In the genomic region with DNA sequence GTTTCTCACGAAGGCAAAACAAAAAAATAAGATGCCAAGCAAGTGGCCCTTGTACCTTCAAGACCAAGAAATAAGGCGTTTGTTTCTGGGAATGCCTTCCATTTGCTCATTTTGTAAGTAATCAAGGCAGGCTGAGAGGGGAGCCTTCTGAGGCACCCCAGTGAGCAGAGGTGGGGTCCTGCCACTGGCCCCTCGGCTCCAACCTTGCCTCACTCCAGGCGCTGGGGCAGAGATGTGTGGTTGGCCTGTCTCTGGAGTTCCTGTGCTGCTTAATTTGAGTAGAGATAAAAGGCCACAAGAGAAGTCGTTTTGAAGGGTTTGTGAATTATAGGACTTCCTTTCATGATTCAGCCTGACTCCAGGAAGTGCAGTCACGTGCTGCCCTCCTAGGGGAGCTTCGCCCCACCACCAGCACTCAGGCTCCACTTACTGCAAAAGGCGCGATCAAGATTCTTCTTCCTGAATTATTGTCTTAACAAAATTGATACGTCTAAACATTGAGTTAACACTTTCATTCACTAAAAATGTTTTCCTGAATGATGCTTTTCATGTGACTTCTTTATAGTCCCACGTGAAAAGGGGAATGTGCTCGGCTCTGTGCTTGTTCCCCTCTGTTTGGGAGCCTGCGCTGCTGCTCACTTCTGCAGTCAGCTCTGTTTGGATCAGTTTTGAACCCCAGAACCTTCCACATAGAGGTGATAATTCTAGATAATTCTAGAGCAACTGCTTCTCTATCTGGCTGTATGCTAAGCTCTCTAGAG, we compare ENCODE assay signal across 8 cellular contexts. TPM values are rescaled to one million over a fixed set of nuclear protein-coding genes. Genes with fewer than 3 reads are reported as not detected.
A peak's percentile ranks its signal among the peaks of the same experiment; 100 is the strongest.
DNase-seq lines count a peak whose midpoint lies in the region; ATAC-seq and TF ChIP-seq lines count a peak whose summit lies in the region.

No MANE protein-coding gene starts in this region.

- TF ChIP-seq POLR2A in GM18951 (IDR thresholded peaks at IDR 0.05; ENCODE audit: extremely low read depth, insufficient read depth, insufficient read length) = peak; percentile 30
- TF ChIP-seq POLR2A in NB4 (IDR thresholded peaks at IDR 0.05; ENCODE audit: extremely low read depth, insufficient read length) = no peak
- TF ChIP-seq POLR2A in heart left ventricle (IDR thresholded peaks at IDR 0.05) = no peak

- H3K27me3 ChIP-seq in A673 (replicated peaks; ENCODE audit: insufficient read depth, low read depth, low read length, poor library complexity) = no peaks in the 10 kb centered on the region
- H3K27me3 ChIP-seq in heart left ventricle = peaks cover 0 to 8% (median 0%) of the 10 kb centered on the region in 9 donors

- CTCF ChIA-PET in A673 (lab: Charles Lee) = no interaction called here

- H3K4me1 ChIP-seq in A673 (ENCODE audit: insufficient read depth, low read length, poor library complexity, severe bottlenecking) (peaks cover 25% of the 10 kb centered on the region), heart left ventricle (peaks cover 0 to 33% (median 0%) of the 10 kb centered on the region in 12 donors)

- H3K36me3 ChIP-seq in A673 (ENCODE audit: insufficient read depth, low read length, poor library complexity, severe bottlenecking) (no peaks in the 10 kb centered on the region), heart left ventricle (no peaks in the 10 kb centered on the region)

- H3K27ac ChIP-seq in A673 (ENCODE audit: low read depth, low read length, poor library complexity, severe bottlenecking) = peak overlapping the region; percentile 74
- peak overlapping the region in 1 of 12 donors; percentile 72 for H3K27ac ChIP-seq in heart left ventricle

- H3K4me3 ChIP-seq in A673 (ENCODE audit: low read depth, low read length, poor library complexity, severe bottlenecking) (no peak overlapping the region), NB4 (ENCODE audit: low read depth, low read length) (peak overlapping the region; percentile 41), heart left ventricle (no peak overlapping the region)

- TF ChIP-seq CTCF in A673 (conservative IDR thresholded peaks at IDR 0.05; ENCODE audit: low read depth, low read length) (no peak), NB4 (IDR thresholded peaks at IDR 0.05; ENCODE audit: low read depth, low read length) (no peak), heart left ventricle (IDR thresholded peaks at IDR 0.05) (no peak), GM13977 (IDR thresholded peaks at IDR 0.05; ENCODE audit: extremely low read depth, insufficient read depth, missing control alignments) (no peak)

- peak; percentile 77 for DNase-seq in A673 (ENCODE audit: low spot score)
- DNase-seq in NB4 (ENCODE audit: low read depth) = peak; percentile 90
- peak in 1 of 5 donors; percentile 52 for DNase-seq in heart left ventricle
- no peak for DNase-seq in NK-92 treated with Interleukin-12 subunit alpha and Interleukin-12 subunit beta, amount 100 ng/mL, for 24 hours (lab: John Stamatoyannopoulos, UW)
- no peak for DNase-seq in GM13977 (ENCODE audit: low spot score)

- BruUV-seq in A673 (replicated peaks; lab: Mats Ljungman, UMichigan) = no TSS peak

- POLR2A ChIA-PET in A673 (lab: Charles Lee; ENCODE audit: low non-redundant PET) = interaction anchor here (0.7 kb wide), 1 partner anchor 31 kb away, joined by 4 read pairs; no protein-coding TSS in a partner anchor

- peak in 3 of 4 donors; percentile 33 to 54 (median 43) for ATAC-seq in heart left ventricle
- no peak for ATAC-seq in GM18873 (IDR thresholded peaks at IDR 0.05; ENCODE audit: low FRiP score, unreplicated experiment)
- ATAC-seq in GM18909 (IDR thresholded peaks at IDR 0.05; ENCODE audit: poor library complexity, unreplicated experiment) = no peak

- intact Hi-C loops in A673 (cut with micrococcal nuclease; ENCODE audit: unreplicated experiment) (no loop called here), heart left ventricle (cut with DNase I) (no loop called here)

- in situ Hi-C loops in GM18951 (cut with MboI; ENCODE audit: low sequenced_read_pairs, unreplicated experiment) (no loop called here), GM13977 (cut with MboI; ENCODE audit: low pct_unique_long_range_greater_than_20kb, low sequenced_read_pairs, unreplicated experiment) (no loop called here)

- 40 to 44% (median 42%) methylated on average over 13 of the region's 13 CpGs for WGBS in heart left ventricle, 4 donors

- no peaks in the 10 kb centered on the region for H3K9me3 ChIP-seq in A673 (ENCODE audit: low read depth, low read length, poor library complexity, severe bottlenecking)
- no peaks in the 10 kb centered on the region for H3K9me3 ChIP-seq in heart left ventricle

RNA-seq across cellular contexts. Expression of a gene that starts 13.7 kb away (rescaled TPM):
- total RNA-seq in A673 (2021) = 14.9 and 21.5 TPM in 2 replicates
- total RNA-seq in heart left ventricle = 10 to 100 TPM in 2 of 9 donors, 1 to 10 TPM in 7; 1.5 to 41.3 (median 3.0) TPM
- polyA plus RNA-seq in heart left ventricle = 1 to 10 TPM in 1 of 2 donors, under 1 TPM in 1; 0.53 to 1.3 TPM

Comparison
In these comparisons a context has a peak if more than half of its experiments do, and no peak if none do; other contexts are left out.
1. DNase-seq: peak in A673 (single experiment) and NB4 (single experiment); none in NK-92 treated with Interleukin-12 subunit alpha and Interleukin-12 subunit beta, amount 100 ng/mL, for 24 hours (single experiment) and GM13977 (single experiment).
2. ATAC-seq: peak in heart left ventricle (3 of 4); none in GM18873 (single experiment) and GM18909 (single experiment).